1 cellular context compared by ENCODE assay signal in genomic region chr4:127965062-127965802, GRCh38.
TF ChIP-seq lines count a peak whose summit lies in the region.

Gene ABHD18, plus strand, starts transcription at chr4:127965406. Its CDS starts 17,550 bp downstream, at chr4:127982956.
Gene MFSD8, minus strand, starts transcription at chr4:127965173. Its CDS starts 40 bp downstream, at chr4:127965133.

TF ChIP-seq in GM12878, 131 proteins besides CTCF, POLR2A, EP300 and RAD21 (continued from another document and continues in another):
- TF ChIP-seq PKNOX1 (IDR thresholded peaks at IDR 0.05) (peak; percentile 45), SIX5 (IDR thresholded peaks at IDR 0.05; ENCODE audit: low read depth, low read length, severe bottlenecking) (peak; percentile 6), CBFB (IDR thresholded peaks at IDR 0.05; ENCODE audit: low read depth) (peak; percentile 86; the same call in 1 of the 2 replicates), DPF2 (IDR thresholded peaks at IDR 0.05) (0 out of 2 replicates have a peak, but pooled peaks have one; percentile 34), MEF2B (IDR thresholded peaks at IDR 0.05; ENCODE audit: partially characterized antibody, poor library complexity, severe bottlenecking) (no peak), ZBTB33 (IDR thresholded peaks at IDR 0.05) (no peak), HDGF (IDR thresholded peaks at IDR 0.05) (no peak; the same call in 1 of the 2 replicates), BCLAF1 (IDR thresholded peaks at IDR 0.05) (no peak), GATAD2B (conservative IDR thresholded peaks at IDR 0.05; ENCODE audit: low read depth) (peak; percentile 45; the same call in 1 of the 2 replicates), RB1 (IDR thresholded peaks at IDR 0.05; ENCODE audit: borderline replicate concordance) (peak; percentile 77; the same call in 1 of the 2 replicates), E2F4 (IDR thresholded peaks at IDR 0.05; ENCODE audit: low read depth, low read length) (0 out of 2 replicates have a peak, but pooled peaks have one; percentile 4), REST (IDR thresholded peaks at IDR 0.05; ENCODE audit: low read depth, low read length) (0 out of 2 replicates have a peak, but pooled peaks have one; percentile 28), MXI1 (IDR thresholded peaks at IDR 0.05; ENCODE audit: low read depth, low read length) (peak; percentile 88), BRCA1 (IDR thresholded peaks at IDR 0.05; ENCODE audit: low read depth, low read length) (peak; percentile 87), SMAD5 (IDR thresholded peaks at IDR 0.05; ENCODE audit: low read depth) (peak; percentile 79), BCL3 (IDR thresholded peaks at IDR 0.05; ENCODE audit: borderline replicate concordance, insufficient read depth, low read depth, low read length, poor library complexity, severe bottlenecking) (no peak), ESRRA (IDR thresholded peaks at IDR 0.05; ENCODE audit: low read length) (0 out of 2 replicates have a peak, but pooled peaks have one; percentile 11), ZNF207 (IDR thresholded peaks at IDR 0.05; ENCODE audit: borderline replicate concordance) (0 out of 2 replicates have a peak, but pooled peaks have one; percentile 25), GABPA (IDR thresholded peaks at IDR 0.05; ENCODE audit: low read depth) (peak; percentile 47), NR2F1 (conservative IDR thresholded peaks at IDR 0.05) (peak; percentile 99), PAX5 (IDR thresholded peaks at IDR 0.05; ENCODE audit: borderline replicate concordance, low read depth, low read length) (0 out of 2 replicates have a peak, but pooled peaks have one; percentile 5), TCF3 (IDR thresholded peaks at IDR 0.05; ENCODE audit: borderline replicate concordance, insufficient read depth, low read depth, low read length) (no peak), SPI1 (IDR thresholded peaks at IDR 0.05; ENCODE audit: borderline replicate concordance, insufficient read depth, low read depth, low read length) (0 out of 2 replicates have a peak, but pooled peaks have one; percentile 29), ZBED1 (IDR thresholded peaks at IDR 0.05; ENCODE audit: borderline replicate concordance) (no peak), ZNF622 (IDR thresholded peaks at IDR 0.05) (no peak), CREM (IDR thresholded peaks at IDR 0.05; ENCODE audit: low read depth) (peak; percentile 66), HDAC6 (IDR thresholded peaks at IDR 0.05; ENCODE audit: unreplicated experiment) (no peak), ETV6 (conservative IDR thresholded peaks at IDR 0.05 in 1 of 2, IDR thresholded peaks at IDR 0.05 in 1 of 2; ENCODE audit: borderline replicate concordance in 1 of 2, low read depth in 1 of 2) (no peak), IKZF1 (conservative IDR thresholded peaks at IDR 0.05) (peak; percentile 84), EGR1 (IDR thresholded peaks at IDR 0.05; ENCODE audit: borderline replicate concordance in 1 of 2, low read depth in 2 of 2, low read length in 2 of 2) (peak in 1 of 2 experiments; percentile 43; a peak in 1 of 3 replicates), ZBTB40 (IDR thresholded peaks at IDR 0.05; ENCODE audit: borderline replicate concordance) (peak; percentile 54; the same call in 1 of the 2 replicates), E4F1 (IDR thresholded peaks at IDR 0.05; ENCODE audit: borderline replicate concordance, partially characterized antibody) (no peak), FOXM1 (IDR thresholded peaks at IDR 0.05; ENCODE audit: low read depth, low read length) (no peak)
